In the genomic region with DNA sequence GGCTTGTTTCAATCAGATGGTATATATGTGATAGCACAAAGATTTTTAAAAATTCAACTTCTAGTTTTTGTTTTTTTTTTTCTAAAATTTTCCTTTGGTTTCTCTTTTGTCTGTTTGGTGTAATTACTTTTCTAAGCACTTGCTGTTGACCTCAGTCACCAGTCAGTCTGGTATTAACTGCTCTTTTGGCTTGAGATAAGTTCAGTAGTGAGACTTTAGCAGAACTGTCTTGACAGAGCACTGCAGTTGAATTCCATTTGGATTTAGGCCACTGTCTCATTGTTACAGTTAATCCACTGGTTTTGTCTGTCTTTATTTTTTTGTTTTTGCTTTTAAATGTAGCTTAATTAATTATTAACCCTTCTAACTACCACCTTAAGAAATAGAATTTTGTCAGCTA, we compare ENCODE assay signal across 11 cellular contexts.
"Had no signal": no experiment of that assay in that cellular context is flagged by ENCODE, and none has a peak within 500 bp of the region (broad histone marks: within the 10 kb centered on the region; RNA-seq: fewer than 3 reads in every experiment).

No MANE protein-coding gene starts in this region.

- H3K27me3 ChIP-seq: neutrophil, suprapubic skin, upper lobe of left lung had no signal

- H3K36me3 ChIP-seq: neutrophil, upper lobe of left lung had no signal

- H3K4me3 ChIP-seq: mucosa of descending colon, suprapubic skin, upper lobe of left lung had no signal

- H3K27ac ChIP-seq: neutrophil, suprapubic skin, upper lobe of left lung had no signal

- ATAC-seq: activated CD4-positive, CD25-positive, alpha-beta regulatory T cell treated with anti-CD3 and anti-CD28 coated beads, Interleukin-2, amount 50 U/mL, for 24 hours; mucosa of descending colon; naive thymus-derived CD4-positive, alpha-beta T cell; stimulated activated naive CD8-positive, alpha-beta T cell treated with anti-CD3 and anti-CD28 coated beads, Interleukin-15, Interleukin-2, amounts not matched to agents 100 U/mL and 50 U/mL, for 24 hours; T-cell had no signal

- DNase-seq: mammary epithelial cell; mucosa of descending colon; naive thymus-derived CD4-positive, alpha-beta T cell; right cardiac atrium; stimulated activated naive CD8-positive, alpha-beta T cell treated with anti-CD3 and anti-CD28 coated beads, Interleukin-15, Interleukin-2, amounts not matched to agents 100 U/mL and 50 U/mL, for 24 hours; T-cell; T-helper 9 cell; upper lobe of left lung had no signal

- H3K9me3 ChIP-seq: mucosa of descending colon, neutrophil, suprapubic skin, upper lobe of left lung had no signal
